ENCODE assay signal across 11 cellular contexts in genomic region chr7:98398567-98399372, GRCh38. TPM values are rescaled to one million over a fixed set of nuclear protein-coding genes. Genes with fewer than 3 reads are reported as not detected.
DNase-seq lines count a peak whose midpoint lies in the region; ATAC-seq, FAIRE-seq and TF ChIP-seq lines count a peak whose summit lies in the region.
"Had no signal": no experiment of that assay in that cellular context is flagged by ENCODE, and none has a peak within 500 bp of the region (broad histone marks: within the 10 kb centered on the region; RNA-seq: fewer than 3 reads in every experiment).

No MANE protein-coding gene starts in this region.

- H3K9me3 ChIP-seq in iPS-20b (ENCODE audit: insufficient read depth, low read depth, low read length): no peaks in the 10 kb centered on the region
- H3K9me3 ChIP-seq in thyroid gland: no peaks in the 10 kb centered on the region

- TF ChIP-seq POLR2A in thyroid gland (IDR thresholded peaks at IDR 0.05): peak in 1 of 2 donors; percentile 18

- no peak for ATAC-seq in HG02884 (IDR thresholded peaks at IDR 0.05; ENCODE audit: unreplicated experiment)

- H3K4me1 ChIP-seq in iPS-20b (ENCODE audit: insufficient read depth, low read length) (peaks cover 7% of the 10 kb centered on the region; the same call in 1 of the 2 replicates), thyroid gland (peaks cover 3 to 9% of the 10 kb centered on the region in 2 donors)

- no peak for TF ChIP-seq CTCF in thyroid gland (IDR thresholded peaks at IDR 0.05)
- TF ChIP-seq CTCF in D721Med (IDR thresholded peaks at IDR 0.05; ENCODE audit: insufficient read depth, missing control alignments): no peak

- H3K4me3 ChIP-seq in iPS-20b (ENCODE audit: low read length) (peak overlapping the region; percentile 78), thyroid gland (replicated peaks in 1 of 3) (no peak overlapping the region)

- H3K27me3 ChIP-seq in iPS-20b (ENCODE audit: insufficient read depth, low read length) (no peaks in the 10 kb centered on the region; the same call in 1 of the 2 replicates), thyroid gland (no peaks in the 10 kb centered on the region)
- H3K27me3 ChIP-seq: brain microvascular endothelial cell had no signal

- peak overlapping the region; percentile 68; the same call in 1 of the 2 replicates for H3K9ac ChIP-seq in iPS-20b (ENCODE audit: low read depth, low read length)

- H3K27ac ChIP-seq in iPS-20b (ENCODE audit: low read length): no peak overlapping the region
- peak overlapping the region in 2 of 3 donors; percentile 72 to 87 for H3K27ac ChIP-seq in thyroid gland

- intact Hi-C loops in thyroid gland (cut with DNase I): no loop called here

- WGBS in thyroid gland, 2 donors: 37 to 43% methylated on average over 20 of the region's 20 CpGs

- DNase-seq in NCI-H510A treated with DMSO at 0.1 percent for 48 hours (lab: John Stamatoyannopoulos, UW) (peak; percentile 37), NCI-H510A (lab: John Stamatoyannopoulos, UW) (no peak), SW480 (ENCODE audit: low spot score) (peak; percentile 16), thyroid gland (peak in 1 of 2 donors; percentile 30), D721Med (ENCODE audit: insufficient read length, low spot score) (no peak)
- no peak for DNase-seq in stimulated activated naive CD4-positive, alpha-beta T cell (lab: John Stamatoyannopoulos, UW)
- DNase-seq: activated CD4-positive, alpha-beta T cell treated with anti-CD3 and anti-CD28 coated beads, Interleukin-2, amount 50 U/mL, for 1 hour; brain microvascular endothelial cell; head of caudate nucleus had no signal

- FAIRE-seq in D721Med (lab: Jason Lieb, UNC): no peak

- H3K36me3 ChIP-seq in iPS-20b (ENCODE audit: insufficient read depth, low read depth, low read length): no peaks in the 10 kb centered on the region
- H3K36me3 ChIP-seq in thyroid gland: no peaks in the 10 kb centered on the region
- H3K36me3 ChIP-seq: brain microvascular endothelial cell had no signal

RNA-seq across cellular contexts. Expression of gene BAIAP2L1, which starts 2.1 kb away (rescaled TPM):
- 10 to 100 TPM; 15.3 to 28.2 (median 19.8) TPM for total RNA-seq in thyroid gland

Comparison
In these comparisons a context has a peak if more than half of its experiments do, and no peak if none do; other contexts are left out.
1. DNase-seq: peak in NCI-H510A treated with DMSO at 0.1 percent for 48 hours (single experiment) and SW480 (single experiment); none in NCI-H510A (single experiment), stimulated activated naive CD4-positive, alpha-beta T cell (0 of 6) and D721Med (single experiment).